In the genomic region with DNA sequence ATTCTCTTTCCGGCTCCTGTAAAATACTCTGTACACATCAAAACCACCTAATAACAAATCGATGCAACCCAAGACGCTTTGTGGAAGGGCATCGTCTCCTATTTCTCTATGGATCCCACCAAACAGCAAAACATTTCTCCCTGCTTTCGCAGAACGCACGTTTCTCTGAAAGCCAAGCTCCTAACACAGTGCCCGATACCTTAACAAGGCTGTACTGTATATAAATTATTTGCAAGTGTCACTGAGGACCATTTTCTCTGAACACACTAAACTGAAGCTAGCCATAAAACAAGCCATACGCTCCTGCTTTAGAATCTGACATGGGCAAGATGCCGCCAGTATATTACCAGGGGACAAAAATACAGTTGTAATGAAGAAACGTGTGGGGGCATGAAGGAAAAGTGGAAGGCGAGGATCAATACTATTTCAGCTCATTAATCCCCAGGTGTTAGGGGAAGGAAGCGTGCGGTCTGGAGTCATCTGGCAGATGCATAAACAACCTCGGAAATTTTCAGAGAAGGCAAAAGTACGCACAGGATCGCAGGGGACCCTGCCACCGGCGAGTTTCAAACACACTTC, we compare ENCODE assay signal across 12 cellular contexts. TPM values are rescaled to one million over a fixed set of nuclear protein-coding genes. Genes with fewer than 3 reads are reported as not detected.
DNase-seq lines count a peak whose midpoint lies in the region; ATAC-seq, FAIRE-seq and TF ChIP-seq lines count a peak whose summit lies in the region.
"Had no signal": no experiment of that assay in that cellular context is flagged by ENCODE, and none has a peak within 500 bp of the region (broad histone marks: within the 10 kb centered on the region; RNA-seq: fewer than 3 reads in every experiment).

No MANE protein-coding gene starts in this region.

- H3K18ac ChIP-seq in IMR-90 (ENCODE audit: low read depth, low read length) (no peak overlapping the region), H1 (ENCODE audit: extremely low read depth, low read length) (peak overlapping the region; percentile 88)

- H2AFZ ChIP-seq in ACC112 (ENCODE audit: low read length, unreplicated experiment) (peak overlapping the region; percentile 55), IMR-90 (replicated peaks; ENCODE audit: low read length, poor library complexity) (no peak overlapping the region), H1 (ENCODE audit: low read length) (peak overlapping the region; percentile 72; the same call in 1 of the 2 replicates)

- no peak overlapping the region for H3K4ac ChIP-seq in IMR-90 (ENCODE audit: low read depth, low read length)
- no peak overlapping the region for H3K4ac ChIP-seq in H1 (replicated peaks; ENCODE audit: insufficient read length, low read depth, low read length)

- no peak for TF ChIP-seq EP300 in H1 (IDR thresholded peaks at IDR 0.05; ENCODE audit: borderline replicate concordance in 1 of 2, low read depth in 2 of 2, low read length in 2 of 2)

- FAIRE-seq in H1 (lab: Jason Lieb, UNC) = no peak
- FAIRE-seq: G401.6 had no signal

- H2AK5ac ChIP-seq in IMR-90 (ENCODE audit: low read depth, low read length) (no peak overlapping the region), H1 (ENCODE audit: low read depth, low read length) (no peak overlapping the region)

- H2BK15ac ChIP-seq in IMR-90 (ENCODE audit: low read depth, low read length) (no peak overlapping the region), H1 (ENCODE audit: low read length) (no peak overlapping the region)

- H3K36me3 ChIP-seq in ACC112 (ENCODE audit: insufficient read depth, low read length) (no peaks in the 10 kb centered on the region), IMR-90 (ENCODE audit: control insufficient read depth, insufficient read depth, low read length) (no peaks in the 10 kb centered on the region), H1 (ENCODE audit: control insufficient read depth in 2 of 4, insufficient read depth in 4 of 4, low read length in 3 of 4) (no peaks in the 10 kb centered on the region), Caco-2 (ENCODE audit: control insufficient read depth, insufficient read depth, low read length) (no peaks in the 10 kb centered on the region), upper lobe of right lung (no peaks in the 10 kb centered on the region)
- no peaks in the 10 kb centered on the region for H3K36me3 ChIP-seq in naive thymus-derived CD4-positive, alpha-beta T cell (ENCODE audit: control insufficient read depth in 2 of 3, insufficient read depth in 3 of 3, low read length in 3 of 3)
- H3K36me3 ChIP-seq: thyroid gland had no signal

- H2BK120ac ChIP-seq in IMR-90 (ENCODE audit: low read depth, low read length) (no peak overlapping the region), H1 (replicated peaks; ENCODE audit: low read depth, low read length) (no peak overlapping the region)

- H3K27ac Mint-ChIP-seq in naive thymus-derived CD4-positive, alpha-beta T cell = no peak overlapping the region
- H3K27ac Mint-ChIP-seq in Caco-2 (ENCODE audit: unreplicated experiment) = no peak overlapping the region

- no peaks in the 10 kb centered on the region for H3K9me3 ChIP-seq in IMR-90 (ENCODE audit: control insufficient read depth, insufficient read depth, low read length)
- H3K9me3 ChIP-seq in H1 (ENCODE audit: insufficient read depth in 2 of 2, low read depth in 1 of 2, low read length in 1 of 2) = no peaks in the 10 kb centered on the region
- H3K9me3 ChIP-seq in naive thymus-derived CD4-positive, alpha-beta T cell (ENCODE audit: control insufficient read depth in 2 of 3, low read length in 3 of 3) = no peaks in the 10 kb centered on the region
- H3K9me3 ChIP-seq in Caco-2 = no peaks in the 10 kb centered on the region
- no peaks in the 10 kb centered on the region for H3K9me3 ChIP-seq in upper lobe of right lung
- H3K9me3 ChIP-seq: thyroid gland had no signal

- no peak overlapping the region for H3K9ac ChIP-seq in IMR-90 (ENCODE audit: low read depth, low read length)
- H3K9ac ChIP-seq in H1 (replicated peaks in 1 of 4; ENCODE audit: extremely low read depth in 1 of 4, low read depth in 3 of 4, low read length in 3 of 4) = no peak overlapping the region; a peak in 1 of 7 replicates

- in situ Hi-C loops in IMR-90 (cut with MboI; ENCODE audit: low sequenced_read_pairs) = no loop called here

- H3K4me1 Mint-ChIP-seq in naive thymus-derived CD4-positive, alpha-beta T cell = peaks cover 0 to 10% (median 6%) of the 10 kb centered on the region in 7 donors
- H3K4me1 Mint-ChIP-seq in Caco-2 (ENCODE audit: low read depth, unreplicated experiment) = no peaks in the 10 kb centered on the region

- ATAC-seq in IMR-90 (ENCODE audit: low read depth) = no peak
- no peak for ATAC-seq in naive thymus-derived CD4-positive, alpha-beta T cell
- ATAC-seq in upper lobe of right lung = no peak
- ATAC-seq in HG02885 (IDR thresholded peaks at IDR 0.05; ENCODE audit: poor library complexity, unreplicated experiment) = no peak

- peaks cover 30 to 62% (median 38%) of the 10 kb centered on the region in 5 donors for H3K27me3 Mint-ChIP-seq in naive thymus-derived CD4-positive, alpha-beta T cell
- H3K27me3 Mint-ChIP-seq in Caco-2 (ENCODE audit: insufficient read depth, unreplicated experiment) = peaks cover 17% of the 10 kb centered on the region

- peak overlapping the region in 6 of 10 donors; percentile 20 to 62 (median 48) for H3K4me3 Mint-ChIP-seq in naive thymus-derived CD4-positive, alpha-beta T cell
- H3K4me3 Mint-ChIP-seq in Caco-2 (ENCODE audit: unreplicated experiment) = no peak overlapping the region

- H3K4me1 ChIP-seq in ACC112 (ENCODE audit: control insufficient read depth, insufficient read depth, low read length, unreplicated experiment) (peaks cover 5% of the 10 kb centered on the region), IMR-90 (ENCODE audit: control insufficient read depth, insufficient read depth, low read length) (no peaks in the 10 kb centered on the region), H1 (replicated peaks in 1 of 4; ENCODE audit: control insufficient read depth in 3 of 4, insufficient read depth in 4 of 4, low read length in 3 of 4) (peaks cover 0 to 3% (median under 1%) of the 10 kb centered on the region in 4 experiments; a peak in 1 of 7 replicates), Caco-2 (no peaks in the 10 kb centered on the region), upper lobe of right lung (no peaks in the 10 kb centered on the region)
- no peaks in the 10 kb centered on the region for H3K4me1 ChIP-seq in naive thymus-derived CD4-positive, alpha-beta T cell (ENCODE audit: control insufficient read depth in 2 of 2, insufficient read depth in 2 of 2, low read length in 2 of 2)

- H2BK12ac ChIP-seq in H1 (ENCODE audit: low read depth, low read length) = no peak overlapping the region

- H4K8ac ChIP-seq in IMR-90 (ENCODE audit: low read depth in 2 of 2, low read length in 2 of 2) (no peak overlapping the region), H1 (ENCODE audit: extremely low read depth, insufficient read depth, low read length) (no peak overlapping the region)

- H3K14ac ChIP-seq in IMR-90 (replicated peaks; ENCODE audit: low read depth, low read length) (no peak overlapping the region), H1 (ENCODE audit: insufficient read length) (no peak overlapping the region)

- H3K27ac ChIP-seq in ACC112 (ENCODE audit: low read depth, low read length) (no peak overlapping the region), IMR-90 (ENCODE audit: insufficient read depth, low read length) (no peak overlapping the region), H1 (ENCODE audit: low read depth, low read length) (no peak overlapping the region), upper lobe of right lung (no peak overlapping the region)
- no peak overlapping the region for H3K27ac ChIP-seq in naive thymus-derived CD4-positive, alpha-beta T cell (ENCODE audit: low read depth, low read length)
- H3K27ac ChIP-seq: thyroid gland had no signal

- H2BK20ac ChIP-seq in IMR-90 (ENCODE audit: low read depth, low read length) (no peak overlapping the region), H1 (ENCODE audit: low read length) (no peak overlapping the region)

- peaks cover 0 to 4% (median 0%) of the 10 kb centered on the region in 5 donors for H3K36me3 Mint-ChIP-seq in naive thymus-derived CD4-positive, alpha-beta T cell
- no peaks in the 10 kb centered on the region for H3K36me3 Mint-ChIP-seq in Caco-2 (ENCODE audit: insufficient read depth, unreplicated experiment)

- H2BK5ac ChIP-seq in IMR-90 (ENCODE audit: low read depth, low read length, poor library complexity, severe bottlenecking) = no peak overlapping the region
- no peak overlapping the region for H2BK5ac ChIP-seq in H1 (ENCODE audit: low read depth, low read length)

- peaks cover 10% of the 10 kb centered on the region; the same call in 1 of the 2 replicates for H3K23me2 ChIP-seq in H1 (ENCODE audit: low read depth, low read length)

- H3K27me3 ChIP-seq in ACC112 (ENCODE audit: insufficient read depth, low read length) (peaks cover 14% of the 10 kb centered on the region), IMR-90 (ENCODE audit: control insufficient read depth, insufficient read depth, low read length) (peaks cover 19% of the 10 kb centered on the region), H1 (replicated peaks in 1 of 4; ENCODE audit: control insufficient read depth in 3 of 4, extremely low read depth in 1 of 4, insufficient read depth in 3 of 4, low read length in 3 of 4) (peaks cover 13 to 30% (median 26%) of the 10 kb centered on the region in 4 experiments), Caco-2 (replicated peaks; ENCODE audit: control insufficient read depth, insufficient read depth, low read length) (no peaks in the 10 kb centered on the region), upper lobe of right lung (peaks cover 31% of the 10 kb centered on the region)
- H3K27me3 ChIP-seq in naive thymus-derived CD4-positive, alpha-beta T cell (ENCODE audit: control insufficient read depth in 2 of 2, insufficient read depth in 2 of 2, low read length in 2 of 2) = peaks cover 0 to 5% of the 10 kb centered on the region in 2 donors
- H3K27me3 ChIP-seq: thyroid gland had no signal

- no peak for TF ChIP-seq POLR2A in IMR-90 (IDR thresholded peaks at IDR 0.05; ENCODE audit: low read depth, low read length)
- TF ChIP-seq POLR2A in H1 (IDR thresholded peaks at IDR 0.05; ENCODE audit: control extremely low read depth in 1 of 2, low read depth in 2 of 2, low read length in 2 of 2) = no peak

- no peak for TF ChIP-seq RAD21 in IMR-90 (IDR thresholded peaks at IDR 0.05; ENCODE audit: low read length)
- TF ChIP-seq RAD21 in H1 (IDR thresholded peaks at IDR 0.05 in 1 of 2, conservative IDR thresholded peaks at IDR 0.05 in 1 of 2; ENCODE audit: low read depth in 2 of 2, low read length in 2 of 2) = no peak

- no peak for DNase-seq in IMR-90
- no peak for DNase-seq in H1 (ENCODE audit: low read depth in 1 of 2, low spot score in 2 of 2)
- DNase-seq in naive thymus-derived CD4-positive, alpha-beta T cell = no peak
- no peak for DNase-seq in Caco-2
- DNase-seq in pons (ENCODE audit: low spot score) = no peak
- no peak for DNase-seq in upper lobe of right lung
- DNase-seq: AML-193, amniotic stem cell had no signal

- dilution Hi-C loops in IMR-90 (cut with HindIII; ENCODE audit: low sequenced_read_pairs, unreplicated experiment) = no loop called here

- H3K9me3 Mint-ChIP-seq in naive thymus-derived CD4-positive, alpha-beta T cell = peaks cover 0 to 18% (median 6%) of the 10 kb centered on the region in 11 donors
- H3K9me3 Mint-ChIP-seq in Caco-2 (ENCODE audit: unreplicated experiment) = no peaks in the 10 kb centered on the region

- no CpG with 5 or more reads among the region's 19 CpGs for WGBS in IMR-90 (ENCODE audit: extremely low coverage in 2 of 2, insufficient read length in 1 of 2), 2 experiments
- 46% methylated on average over 17 of the region's 19 CpGs; no CpG with 5 or more reads in 1 of the 2 experiments for WGBS in H1 (ENCODE audit: extremely low coverage in 1 of 2, insufficient coverage in 1 of 2, insufficient read length in 1 of 2, insufficient replicate concordance in 2 of 2, low coverage in 1 of 2, low lambda C conversion rate in 2 of 2, missing lambda C conversion rate in 1 of 2), 2 experiments

- peak overlapping the region; percentile 56; the same call in 1 of the 2 replicates for H3K4me2 ChIP-seq in IMR-90 (ENCODE audit: low read depth, low read length)
- peak overlapping the region; percentile 88 to 96 for H3K4me2 ChIP-seq in H1 (ENCODE audit: insufficient read depth in 1 of 2, low read depth in 2 of 2, low read length in 2 of 2)

- no peak overlapping the region for H3K56ac ChIP-seq in IMR-90 (ENCODE audit: extremely low read depth, insufficient read depth, low read length)
- peak overlapping the region; percentile 9 for H3K56ac ChIP-seq in H1 (replicated peaks; ENCODE audit: insufficient read length, low read depth, low read length)

- no peaks in the 10 kb centered on the region for H3K79me2 ChIP-seq in ACC112 (ENCODE audit: control insufficient read depth, insufficient read depth, low read length, unreplicated experiment)
- H3K79me2 ChIP-seq in H1 (ENCODE audit: control insufficient read depth in 1 of 2, insufficient read depth in 2 of 2, low read length in 2 of 2) = no peaks in the 10 kb centered on the region

- BruUV-seq in IMR-90 (replicated peaks; lab: Mats Ljungman, UMichigan) (no TSS peak), Caco-2 (replicated peaks; lab: Mats Ljungman, UMichigan) (no TSS peak)

- TF ChIP-seq CTCF in IMR-90 (conservative IDR thresholded peaks at IDR 0.05; ENCODE audit: low read depth, low read length) = no peak
- TF ChIP-seq CTCF in H1 (IDR thresholded peaks at IDR 0.05; ENCODE audit: control extremely low read depth in 1 of 3, insufficient read depth in 1 of 3, low read depth in 1 of 3, low read length in 3 of 3) = no peak
- TF ChIP-seq CTCF in Caco-2 (IDR thresholded peaks at IDR 0.05; ENCODE audit: insufficient read depth in 1 of 2, low read depth in 1 of 2, low read length in 1 of 2, severe bottlenecking in 1 of 2, unreplicated experiment in 1 of 2) = no peak
- no peak for TF ChIP-seq CTCF in upper lobe of right lung (IDR thresholded peaks at IDR 0.05)

- H4K5ac ChIP-seq in IMR-90 (ENCODE audit: low read depth, low read length) (no peak overlapping the region), H1 (ENCODE audit: insufficient read length, low read depth, low read length) (no peak overlapping the region)

- H3K4me3 ChIP-seq in ACC112 (ENCODE audit: low read depth, low read length) = peak overlapping the region; percentile 89
- H3K4me3 ChIP-seq in IMR-90 (ENCODE audit: insufficient read depth, low read depth, low read length) = no peak overlapping the region
- peak overlapping the region; percentile 46 to 72 (median 56) for H3K4me3 ChIP-seq in H1 (ENCODE audit: extremely low read depth in 1 of 4, insufficient read depth in 2 of 4, low read depth in 3 of 4, low read length in 4 of 4)
- no peak overlapping the region for H3K4me3 ChIP-seq in naive thymus-derived CD4-positive, alpha-beta T cell (ENCODE audit: low read length)
- no peak overlapping the region for H3K4me3 ChIP-seq in Caco-2 (ENCODE audit: low read depth, low read length)
- H3K4me3 ChIP-seq in upper lobe of right lung = no peak overlapping the region

- H4K91ac ChIP-seq in IMR-90 (ENCODE audit: insufficient read depth, low read depth, low read length) (no peak overlapping the region), H1 (replicated peaks; ENCODE audit: insufficient read length, low read length) (no peak overlapping the region)

- H3K23ac ChIP-seq in IMR-90 (ENCODE audit: low read depth, low read length) (no peak overlapping the region), H1 (ENCODE audit: insufficient read length) (no peak overlapping the region)

- intact Hi-C loops in IMR-90 (cut with micrococcal nuclease) (no loop called here), Caco-2 (cut with micrococcal nuclease; ENCODE audit: unreplicated experiment) (no loop called here), upper lobe of right lung (cut with DNase I) (no loop called here)
- intact Hi-C loops in naive thymus-derived CD4-positive, alpha-beta T cell (cut with micrococcal nuclease) = no loop called here

- H3K9me1 ChIP-seq in IMR-90 (ENCODE audit: insufficient read depth, low read length) = no peaks in the 10 kb centered on the region

- H3K79me1 ChIP-seq in IMR-90 (ENCODE audit: low read depth in 1 of 2, low read length in 2 of 2) = no peaks in the 10 kb centered on the region
- H3K79me1 ChIP-seq in H1 (ENCODE audit: low read depth, low read length) = no peaks in the 10 kb centered on the region

- POLR2A ChIA-PET in IMR-90 (lab: Charles Lee; ENCODE audit: unreplicated experiment) = no interaction called here
- POLR2A ChIA-PET in H1 (lab: Charles Lee; ENCODE audit: partially characterized antibody) = interaction anchor here (1.2 kb wide), 1 partner anchor 10 kb away, joined by 3 read pairs; no protein-coding TSS in a partner anchor
- POLR2A ChIA-PET in naive thymus-derived CD4-positive, alpha-beta T cell (lab: Charles Lee) = no interaction called here
- POLR2A ChIA-PET in Caco-2 (lab: Charles Lee) = no interaction called here

- no peak overlapping the region for H2AK9ac ChIP-seq in IMR-90 (replicated peaks; ENCODE audit: low read depth, low read length, poor library complexity)

- H4K20me1 ChIP-seq in IMR-90 (ENCODE audit: insufficient read depth, low read length) = no peaks in the 10 kb centered on the region
- H4K20me1 ChIP-seq in H1 (replicated peaks in 1 of 2; ENCODE audit: control insufficient read depth in 1 of 2, insufficient read depth in 2 of 2, low read length in 2 of 2) = no peaks in the 10 kb centered on the region

- CTCF ChIA-PET in IMR-90 (lab: Yijun Ruan, JAX) (interaction anchor here (0.7 kb wide), 1 partner anchor 22 kb away, joined by 3 read pairs; no protein-coding TSS in a partner anchor), H1 (lab: Charles Lee; ENCODE audit: partially characterized antibody) (interaction anchor here (0.6 to 4.4 kb wide), 15 partner anchors 9 to 441 kb away, joined by 3 to 14 read pairs (median 3); no protein-coding TSS in a partner anchor), Caco-2 (lab: Charles Lee) (no interaction called here)
- CTCF ChIA-PET in naive thymus-derived CD4-positive, alpha-beta T cell (lab: Charles Lee) = no interaction called here

RNA-seq across cellular contexts. Expression of gene KCNIP4, which starts 0.7 kb away (rescaled TPM):
- total RNA-seq in IMR-90 (2012; rRNA removed) (not detected in 2 replicates), Caco-2 (2022) (not detected in 2 replicates), upper lobe of right lung (not detected)
- polyA plus RNA-seq in IMR-90 (2012; rRNA removed) (not detected in 2 replicates), H1 (2011; rRNA removed) (0.06 TPM in 1 of 2 replicates, not detected in the other)
- not detected in 2 replicates for polyA plus RNA-seq in IMR-90 (2012; cell fraction: cytosol; rRNA removed)
- polyA plus RNA-seq in IMR-90 (2012; cell fraction: nucleus; rRNA removed; ENCODE audit: low replicate concordance) = not detected in 2 replicates
- total RNA-seq in H1 (2021; fragmentation: NEBNext Ultra II Directional; extraction: Animal tissue kit (Norgen Biotek cat#: 25700)) = not detected in 2 replicates
- 0.05 TPM for polyA plus RNA-seq in H1 (2011; cell fraction: cytosol; rRNA removed)
- polyA plus RNA-seq in H1 (2011; cell fraction: nucleus; rRNA removed) = 0.04 TPM
- 0.19 to 0.83 TPM (median 0.45 TPM) in 4 replicates for polyA plus RNA-seq in H1 (2012, experiment 1 of 2)
- not detected for polyA plus RNA-seq in H1 (2012, experiment 2 of 2)
- 0.14 TPM for polyA plus RNA-seq in H1 (2013, experiment 1 of 2)
- polyA plus RNA-seq in H1 (2013, experiment 2 of 2) = 0.07 TPM
- not detected in 2 replicates for polyA minus RNA-seq in H1 (2011; rRNA and poly(A)+ RNA removed)
- polyA minus RNA-seq in H1 (2011; cell fraction: cytosol; rRNA and poly(A)+ RNA removed) = not detected
- polyA minus RNA-seq in H1 (2011; cell fraction: nucleus; rRNA and poly(A)+ RNA removed) = 0.40 TPM
- total RNA-seq in naive thymus-derived CD4-positive, alpha-beta T cell = not detected
- polyA plus RNA-seq in naive thymus-derived CD4-positive, alpha-beta T cell = under 1 TPM in 1 of 2 donors, not detected in 1; 0.29 TPM

Comparison
In these comparisons a context has a peak if more than half of its experiments do, and no peak if none do; other contexts are left out.
1. H3K4me3 ChIP-seq: peak in ACC112 (single experiment) and H1 (4 of 4); none in IMR-90 (single experiment), naive thymus-derived CD4-positive, alpha-beta T cell (single experiment), Caco-2 (single experiment) and upper lobe of right lung (single experiment).
2. CTCF ChIA-PET loops: an anchor here in IMR-90 (0.7 kb wide) and H1 (0.6 to 4.4 kb wide); none called in naive thymus-derived CD4-positive, alpha-beta T cell and Caco-2.